In the genomic region with DNA sequence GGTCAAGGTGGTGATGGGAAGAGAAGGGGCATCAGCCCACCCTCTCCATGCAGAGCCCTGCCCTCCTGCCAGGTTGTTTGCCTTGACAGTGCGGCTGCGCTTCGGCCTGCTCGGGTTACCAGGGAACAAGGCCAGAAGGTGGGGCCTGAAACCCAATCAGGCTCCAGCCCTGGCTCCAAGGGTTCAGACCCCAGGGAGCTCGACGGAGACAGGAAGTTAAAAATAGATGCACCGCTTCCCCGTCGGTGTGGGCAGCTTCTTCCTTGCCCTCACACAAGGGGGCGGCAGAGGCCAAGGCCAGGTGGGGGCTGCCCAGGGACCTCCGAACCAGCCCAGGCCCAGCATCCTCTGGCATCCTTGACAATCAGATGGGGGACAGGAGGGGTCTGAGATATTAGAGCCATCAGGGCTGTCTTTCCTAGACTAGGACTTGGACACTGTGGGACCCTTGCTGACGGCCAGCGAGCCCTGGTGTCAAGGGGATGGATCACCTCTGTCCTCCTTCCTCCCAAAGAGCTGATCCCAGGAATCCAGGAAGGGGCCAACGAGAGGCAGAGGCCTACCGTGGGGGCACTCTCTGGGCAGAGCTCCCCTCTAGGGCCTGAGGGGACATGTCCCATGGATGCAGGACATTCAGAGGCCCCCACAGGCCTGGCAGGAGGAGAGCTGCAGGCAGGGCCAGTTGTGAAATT, we compare ENCODE assay signal across 1 cellular context.
TF ChIP-seq lines count a peak whose summit lies in the region.

No MANE protein-coding gene starts in this region.

TF ChIP-seq in HepG2, 621 proteins besides CTCF, POLR2A, EP300 and RAD21 (continued from another document and continues in another):
- TF ChIP-seq, protein P1, sequence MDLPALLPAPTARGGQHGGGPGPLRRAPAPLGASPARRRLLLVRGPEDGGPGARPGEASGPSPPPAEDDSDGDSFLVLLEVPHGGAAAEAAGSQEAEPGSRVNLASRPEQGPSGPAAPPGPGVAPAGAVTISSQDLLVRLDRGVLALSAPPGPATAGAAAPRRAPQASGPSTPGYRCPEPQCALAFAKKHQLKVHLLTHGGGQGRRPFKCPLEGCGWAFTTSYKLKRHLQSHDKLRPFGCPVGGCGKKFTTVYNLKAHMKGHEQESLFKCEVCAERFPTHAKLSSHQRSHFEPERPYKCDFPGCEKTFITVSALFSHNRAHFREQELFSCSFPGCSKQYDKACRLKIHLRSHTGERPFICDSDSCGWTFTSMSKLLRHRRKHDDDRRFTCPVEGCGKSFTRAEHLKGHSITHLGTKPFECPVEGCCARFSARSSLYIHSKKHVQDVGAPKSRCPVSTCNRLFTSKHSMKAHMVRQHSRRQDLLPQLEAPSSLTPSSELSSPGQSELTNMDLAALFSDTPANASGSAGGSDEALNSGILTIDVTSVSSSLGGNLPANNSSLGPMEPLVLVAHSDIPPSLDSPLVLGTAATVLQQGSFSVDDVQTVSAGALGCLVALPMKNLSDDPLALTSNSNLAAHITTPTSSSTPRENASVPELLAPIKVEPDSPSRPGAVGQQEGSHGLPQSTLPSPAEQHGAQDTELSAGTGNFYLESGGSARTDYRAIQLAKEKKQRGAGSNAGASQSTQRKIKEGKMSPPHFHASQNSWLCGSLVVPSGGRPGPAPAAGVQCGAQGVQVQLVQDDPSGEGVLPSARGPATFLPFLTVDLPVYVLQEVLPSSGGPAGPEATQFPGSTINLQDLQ (CRISPR knock-in tag; IDR thresholded peaks at IDR 0.05), result no peak
- TF ChIP-seq, protein P2, sequence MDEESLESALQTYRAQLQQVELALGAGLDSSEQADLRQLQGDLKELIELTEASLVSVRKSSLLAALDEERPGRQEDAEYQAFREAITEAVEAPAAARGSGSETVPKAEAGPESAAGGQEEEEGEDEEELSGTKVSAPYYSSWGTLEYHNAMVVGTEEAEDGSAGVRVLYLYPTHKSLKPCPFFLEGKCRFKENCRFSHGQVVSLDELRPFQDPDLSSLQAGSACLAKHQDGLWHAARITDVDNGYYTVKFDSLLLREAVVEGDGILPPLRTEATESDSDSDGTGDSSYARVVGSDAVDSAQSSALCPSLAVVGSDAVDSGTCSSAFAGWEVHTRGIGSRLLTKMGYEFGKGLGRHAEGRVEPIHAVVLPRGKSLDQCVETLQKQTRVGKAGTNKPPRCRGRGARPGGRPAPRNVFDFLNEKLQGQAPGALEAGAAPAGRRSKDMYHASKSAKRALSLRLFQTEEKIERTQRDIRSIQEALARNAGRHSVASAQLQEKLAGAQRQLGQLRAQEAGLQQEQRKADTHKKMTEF (CRISPR knock-in tag; IDR thresholded peaks at IDR 0.05), result peak; percentile 58; the same call in 1 of the 2 replicates
- TF ChIP-seq, protein P3, sequence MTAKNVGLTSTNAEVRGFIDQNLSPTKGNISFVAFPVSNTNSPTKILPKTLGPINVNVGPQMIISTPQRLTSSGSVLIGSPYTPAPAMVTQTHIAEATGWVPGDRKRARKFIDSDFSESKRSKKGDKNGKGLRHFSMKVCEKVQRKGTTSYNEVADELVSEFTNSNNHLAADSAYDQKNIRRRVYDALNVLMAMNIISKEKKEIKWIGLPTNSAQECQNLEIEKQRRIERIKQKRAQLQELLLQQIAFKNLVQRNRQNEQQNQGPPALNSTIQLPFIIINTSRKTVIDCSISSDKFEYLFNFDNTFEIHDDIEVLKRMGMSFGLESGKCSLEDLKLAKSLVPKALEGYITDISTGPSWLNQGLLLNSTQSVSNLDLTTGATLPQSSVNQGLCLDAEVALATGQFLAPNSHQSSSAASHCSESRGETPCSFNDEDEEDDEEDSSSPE (CRISPR knock-in tag; IDR thresholded peaks at IDR 0.05), result no peak
- no peak for TF ChIP-seq KDM4B (CRISPR knock-in tag; IDR thresholded peaks at IDR 0.05)
- TF ChIP-seq HNRNPL (IDR thresholded peaks at IDR 0.05; ENCODE audit: low read depth, low read length), result 0 out of 2 replicates have a peak, but pooled peaks have one; percentile 19
- TF ChIP-seq ZNF138 (CRISPR knock-in tag; IDR thresholded peaks at IDR 0.05; ENCODE audit: low read depth), result no peak
- no peak for TF ChIP-seq PTBP1 (IDR thresholded peaks at IDR 0.05; ENCODE audit: low read depth, low read length, poor library complexity, severe bottlenecking)
- 0 out of 2 replicates have a peak, but pooled peaks have one; percentile 7 for TF ChIP-seq ZNF264 (CRISPR knock-in tag; IDR thresholded peaks at IDR 0.05)
- no peak for TF ChIP-seq ZNF598 (CRISPR knock-in tag; IDR thresholded peaks at IDR 0.05; ENCODE audit: borderline replicate concordance)
- no peak for TF ChIP-seq ZNF160 (CRISPR knock-in tag; IDR thresholded peaks at IDR 0.05)
- 0 out of 2 replicates have a peak, but pooled peaks have one; percentile 5 for TF ChIP-seq ZNF782 (CRISPR knock-in tag; IDR thresholded peaks at IDR 0.05; ENCODE audit: borderline replicate concordance)
- TF ChIP-seq ZNF879 (CRISPR knock-in tag; IDR thresholded peaks at IDR 0.05), result no peak
- no peak; the same call in none of the 2 replicates for TF ChIP-seq GATAD2A (CRISPR knock-in tag; IDR thresholded peaks at IDR 0.05)
- TF ChIP-seq, protein P4, sequence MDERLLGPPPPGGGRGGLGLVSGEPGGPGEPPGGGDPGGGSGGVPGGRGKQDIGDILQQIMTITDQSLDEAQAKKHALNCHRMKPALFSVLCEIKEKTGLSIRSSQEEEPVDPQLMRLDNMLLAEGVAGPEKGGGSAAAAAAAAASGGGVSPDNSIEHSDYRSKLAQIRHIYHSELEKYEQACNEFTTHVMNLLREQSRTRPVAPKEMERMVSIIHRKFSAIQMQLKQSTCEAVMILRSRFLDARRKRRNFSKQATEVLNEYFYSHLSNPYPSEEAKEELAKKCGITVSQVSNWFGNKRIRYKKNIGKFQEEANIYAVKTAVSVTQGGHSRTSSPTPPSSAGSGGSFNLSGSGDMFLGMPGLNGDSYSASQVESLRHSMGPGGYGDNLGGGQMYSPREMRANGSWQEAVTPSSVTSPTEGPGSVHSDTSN (CRISPR knock-in tag; IDR thresholded peaks at IDR 0.05), result no peak
- TF ChIP-seq KDM1A (CRISPR knock-in tag; IDR thresholded peaks at IDR 0.05), result 0 out of 2 replicates have a peak, but pooled peaks have one; percentile 30
- TF ChIP-seq, protein P5, sequence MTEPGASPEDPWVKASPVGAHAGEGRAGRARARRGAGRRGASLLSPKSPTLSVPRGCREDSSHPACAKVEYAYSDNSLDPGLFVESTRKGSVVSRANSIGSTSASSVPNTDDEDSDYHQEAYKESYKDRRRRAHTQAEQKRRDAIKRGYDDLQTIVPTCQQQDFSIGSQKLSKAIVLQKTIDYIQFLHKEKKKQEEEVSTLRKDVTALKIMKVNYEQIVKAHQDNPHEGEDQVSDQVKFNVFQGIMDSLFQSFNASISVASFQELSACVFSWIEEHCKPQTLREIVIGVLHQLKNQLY (CRISPR knock-in tag; IDR thresholded peaks at IDR 0.05), result no peak; the same call in 1 of the 2 replicates
- TF ChIP-seq ZNF253 (CRISPR knock-in tag; IDR thresholded peaks at IDR 0.05; ENCODE audit: borderline replicate concordance), result no peak
- TF ChIP-seq, protein P6, sequence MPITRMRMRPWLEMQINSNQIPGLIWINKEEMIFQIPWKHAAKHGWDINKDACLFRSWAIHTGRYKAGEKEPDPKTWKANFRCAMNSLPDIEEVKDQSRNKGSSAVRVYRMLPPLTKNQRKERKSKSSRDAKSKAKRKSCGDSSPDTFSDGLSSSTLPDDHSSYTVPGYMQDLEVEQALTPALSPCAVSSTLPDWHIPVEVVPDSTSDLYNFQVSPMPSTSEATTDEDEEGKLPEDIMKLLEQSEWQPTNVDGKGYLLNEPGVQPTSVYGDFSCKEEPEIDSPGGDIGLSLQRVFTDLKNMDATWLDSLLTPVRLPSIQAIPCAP (CRISPR knock-in tag; IDR thresholded peaks at IDR 0.05; ENCODE audit: low read depth), result no peak
- no peak for TF ChIP-seq MZF1 (CRISPR knock-in tag; IDR thresholded peaks at IDR 0.05; ENCODE audit: borderline replicate concordance)
- TF ChIP-seq HHEX (CRISPR knock-in tag; IDR thresholded peaks at IDR 0.05), result no peak
- no peak for TF ChIP-seq AGO1 (IDR thresholded peaks at IDR 0.05; ENCODE audit: low read depth, low read length, poor library complexity, severe bottlenecking)
- no peak for TF ChIP-seq MEIS1 (CRISPR knock-in tag; IDR thresholded peaks at IDR 0.05; ENCODE audit: borderline replicate concordance)
- peak; percentile 71; the same call in 1 of the 2 replicates for TF ChIP-seq ZBTB7B (CRISPR knock-in tag; IDR thresholded peaks at IDR 0.05)
- TF ChIP-seq CBX5 (CRISPR knock-in tag; IDR thresholded peaks at IDR 0.05; ENCODE audit: borderline replicate concordance), result peak; percentile 46; the same call in 1 of the 2 replicates
- no peak; the same call in 1 of the 2 replicates for TF ChIP-seq SP5 (CRISPR knock-in tag; IDR thresholded peaks at IDR 0.05; ENCODE audit: borderline replicate concordance, low read depth)
- no peak for TF ChIP-seq ZNF335 (CRISPR knock-in tag; IDR thresholded peaks at IDR 0.05)
- TF ChIP-seq MATR3 (CRISPR knock-in tag; IDR thresholded peaks at IDR 0.05), result no peak
- TF ChIP-seq ZNF607 (CRISPR knock-in tag; IDR thresholded peaks at IDR 0.05; ENCODE audit: borderline replicate concordance), result no peak; the same call in 1 of the 2 replicates
- TF ChIP-seq ESRRA (CRISPR knock-in tag; IDR thresholded peaks at IDR 0.05; ENCODE audit: low read depth), result no peak
- no peak for TF ChIP-seq ZSCAN30 (CRISPR knock-in tag; IDR thresholded peaks at IDR 0.05)
- TF ChIP-seq DPF2 (CRISPR knock-in tag; IDR thresholded peaks at IDR 0.05; ENCODE audit: borderline replicate concordance, low read depth), result peak; percentile 31; the same call in 1 of the 2 replicates
- TF ChIP-seq ASH2L (IDR thresholded peaks at IDR 0.05; ENCODE audit: insufficient read length, low read depth, low read length), result no peak
- no peak for TF ChIP-seq PRMT3 (CRISPR knock-in tag; IDR thresholded peaks at IDR 0.05; ENCODE audit: borderline replicate concordance, low read depth)
- TF ChIP-seq, protein P7, sequence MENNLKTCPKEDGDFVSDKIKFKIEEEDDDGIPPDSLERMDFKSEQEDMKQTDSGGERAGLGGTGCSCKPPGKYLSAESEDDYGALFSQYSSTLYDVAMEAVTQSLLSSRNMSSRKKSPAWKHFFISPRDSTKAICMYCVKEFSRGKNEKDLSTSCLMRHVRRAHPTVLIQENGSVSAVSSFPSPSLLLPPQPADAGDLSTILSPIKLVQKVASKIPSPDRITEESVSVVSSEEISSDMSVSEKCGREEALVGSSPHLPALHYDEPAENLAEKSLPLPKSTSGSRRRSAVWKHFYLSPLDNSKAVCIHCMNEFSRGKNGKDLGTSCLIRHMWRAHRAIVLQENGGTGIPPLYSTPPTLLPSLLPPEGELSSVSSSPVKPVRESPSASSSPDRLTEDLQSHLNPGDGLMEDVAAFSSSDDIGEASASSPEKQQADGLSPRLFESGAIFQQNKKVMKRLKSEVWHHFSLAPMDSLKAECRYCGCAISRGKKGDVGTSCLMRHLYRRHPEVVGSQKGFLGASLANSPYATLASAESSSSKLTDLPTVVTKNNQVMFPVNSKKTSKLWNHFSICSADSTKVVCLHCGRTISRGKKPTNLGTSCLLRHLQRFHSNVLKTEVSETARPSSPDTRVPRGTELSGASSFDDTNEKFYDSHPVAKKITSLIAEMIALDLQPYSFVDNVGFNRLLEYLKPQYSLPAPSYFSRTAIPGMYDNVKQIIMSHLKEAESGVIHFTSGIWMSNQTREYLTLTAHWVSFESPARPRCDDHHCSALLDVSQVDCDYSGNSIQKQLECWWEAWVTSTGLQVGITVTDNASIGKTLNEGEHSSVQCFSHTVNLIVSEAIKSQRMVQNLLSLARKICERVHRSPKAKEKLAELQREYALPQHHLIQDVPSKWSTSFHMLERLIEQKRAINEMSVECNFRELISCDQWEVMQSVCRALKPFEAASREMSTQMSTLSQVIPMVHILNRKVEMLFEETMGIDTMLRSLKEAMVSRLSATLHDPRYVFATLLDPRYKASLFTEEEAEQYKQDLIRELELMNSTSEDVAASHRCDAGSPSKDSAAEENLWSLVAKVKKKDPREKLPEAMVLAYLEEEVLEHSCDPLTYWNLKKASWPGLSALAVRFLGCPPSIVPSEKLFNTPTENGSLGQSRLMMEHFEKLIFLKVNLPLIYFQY (CRISPR knock-in tag; IDR thresholded peaks at IDR 0.05; ENCODE audit: borderline replicate concordance), result peak; percentile 77; the same call in 1 of the 2 replicates
- peak; percentile 12; the same call in 1 of the 2 replicates for TF ChIP-seq HNF4A (CRISPR knock-in tag; IDR thresholded peaks at IDR 0.05)
- TF ChIP-seq, protein P8, sequence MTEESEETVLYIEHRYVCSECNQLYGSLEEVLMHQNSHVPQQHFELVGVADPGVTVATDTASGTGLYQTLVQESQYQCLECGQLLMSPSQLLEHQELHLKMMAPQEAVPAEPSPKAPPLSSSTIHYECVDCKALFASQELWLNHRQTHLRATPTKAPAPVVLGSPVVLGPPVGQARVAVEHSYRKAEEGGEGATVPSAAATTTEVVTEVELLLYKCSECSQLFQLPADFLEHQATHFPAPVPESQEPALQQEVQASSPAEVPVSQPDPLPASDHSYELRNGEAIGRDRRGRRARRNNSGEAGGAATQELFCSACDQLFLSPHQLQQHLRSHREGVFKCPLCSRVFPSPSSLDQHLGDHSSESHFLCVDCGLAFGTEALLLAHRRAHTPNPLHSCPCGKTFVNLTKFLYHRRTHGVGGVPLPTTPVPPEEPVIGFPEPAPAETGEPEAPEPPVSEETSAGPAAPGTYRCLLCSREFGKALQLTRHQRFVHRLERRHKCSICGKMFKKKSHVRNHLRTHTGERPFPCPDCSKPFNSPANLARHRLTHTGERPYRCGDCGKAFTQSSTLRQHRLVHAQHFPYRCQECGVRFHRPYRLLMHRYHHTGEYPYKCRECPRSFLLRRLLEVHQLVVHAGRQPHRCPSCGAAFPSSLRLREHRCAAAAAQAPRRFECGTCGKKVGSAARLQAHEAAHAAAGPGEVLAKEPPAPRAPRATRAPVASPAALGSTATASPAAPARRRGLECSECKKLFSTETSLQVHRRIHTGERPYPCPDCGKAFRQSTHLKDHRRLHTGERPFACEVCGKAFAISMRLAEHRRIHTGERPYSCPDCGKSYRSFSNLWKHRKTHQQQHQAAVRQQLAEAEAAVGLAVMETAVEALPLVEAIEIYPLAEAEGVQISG (CRISPR knock-in tag; IDR thresholded peaks at IDR 0.05), result peak; percentile 58
- no peak for TF ChIP-seq NPAS2 (CRISPR knock-in tag; IDR thresholded peaks at IDR 0.05; ENCODE audit: borderline replicate concordance)
- TF ChIP-seq SP4 (CRISPR knock-in tag; IDR thresholded peaks at IDR 0.05), result no peak
- TF ChIP-seq ZFP41 (CRISPR knock-in tag; IDR thresholded peaks at IDR 0.05; ENCODE audit: borderline replicate concordance), result no peak
- TF ChIP-seq YY1 (IDR thresholded peaks at IDR 0.05; ENCODE audit: insufficient read depth, insufficient replicate concordance, low read depth, low read length), result no peak
- no peak for TF ChIP-seq ZNF788 (CRISPR knock-in tag; IDR thresholded peaks at IDR 0.05; ENCODE audit: borderline replicate concordance)
- peak; percentile 87 for TF ChIP-seq XRCC5 (optimal IDR thresholded peaks at IDR 0.05; ENCODE audit: low read length)
- no peak for TF ChIP-seq CCDC6 (CRISPR knock-in tag; IDR thresholded peaks at IDR 0.05)
- TF ChIP-seq ZNF296 (CRISPR knock-in tag; conservative IDR thresholded peaks at IDR 0.05), result no peak
- no peak for TF ChIP-seq SIX4 (CRISPR knock-in tag; IDR thresholded peaks at IDR 0.05)
- TF ChIP-seq ARNT2 (CRISPR knock-in tag; IDR thresholded peaks at IDR 0.05; ENCODE audit: low read depth), result no peak
- TF ChIP-seq SALL2 (CRISPR knock-in tag; IDR thresholded peaks at IDR 0.05), result no peak
- TF ChIP-seq SNRNP70 (IDR thresholded peaks at IDR 0.05; ENCODE audit: low read depth, low read length), result no peak
- no peak for TF ChIP-seq POLR2AphosphoS2 (IDR thresholded peaks at IDR 0.05; ENCODE audit: low read depth, low read length)
- TF ChIP-seq CREM (IDR thresholded peaks at IDR 0.05), result no peak
- no peak for TF ChIP-seq CREM (CRISPR knock-in tag; IDR thresholded peaks at IDR 0.05)
- no peak for TF ChIP-seq HNRNPUL1 (IDR thresholded peaks at IDR 0.05; ENCODE audit: low read depth, low read length)
- no peak for TF ChIP-seq ZNF224 (CRISPR knock-in tag; IDR thresholded peaks at IDR 0.05)
- TF ChIP-seq ZNF616 (CRISPR knock-in tag; IDR thresholded peaks at IDR 0.05; ENCODE audit: low read depth), result no peak
- no peak for TF ChIP-seq SCMH1 (CRISPR knock-in tag; IDR thresholded peaks at IDR 0.05; ENCODE audit: borderline replicate concordance)
